In genomic region chr2:132488491-132488890, GRCh38 we compare ENCODE assay signal across 28 cellular contexts.
DNase-seq lines count a peak whose midpoint lies in the region; ATAC-seq and TF ChIP-seq lines count a peak whose summit lies in the region.
"Had no signal": no experiment of that assay in that cellular context is flagged by ENCODE, and none has a peak within 500 bp of the region (broad histone marks: within the 10 kb centered on the region; RNA-seq: fewer than 3 reads in every experiment).

No MANE protein-coding gene starts in this region.

- intact Hi-C loops in esophagus muscularis mucosa (cut with DNase I) = no loop called here

- TF ChIP-seq EP300 in esophagus muscularis mucosa (IDR thresholded peaks at IDR 0.05) = no peak

- no peak for TF ChIP-seq CTCF in esophagus muscularis mucosa (IDR thresholded peaks at IDR 0.05)

- no peak overlapping the region for H3K4me3 ChIP-seq in esophagus muscularis mucosa
- H3K4me3 ChIP-seq: A549; BLaER1; BLaER1 treated with 17β-estradiol and CSF1 and Interleukin-3, amounts not matched to agents 10 nM and 100 nM had no signal

- H3K36me3 ChIP-seq in esophagus muscularis mucosa = no peaks in the 10 kb centered on the region
- H3K36me3 ChIP-seq: BE2C; BLaER1; BLaER1 treated with 17β-estradiol and CSF1 and Interleukin-3, amounts not matched to agents 10 nM and 100 nM had no signal

- H3K9me3 Mint-ChIP-seq in stimulated activated naive CD8-positive, alpha-beta T cell treated with anti-CD3 and anti-CD28 coated beads, Interleukin-15, amount 100 ng/mL, for 72 hours = peaks cover 0 to 12% of the 10 kb centered on the region in 2 donors

- peak; percentile 14 for ATAC-seq in stimulated activated naive CD8-positive, alpha-beta T cell treated with anti-CD3 and anti-CD28 coated beads, Interleukin-15, Interleukin-2, amounts not matched to agents 100 U/mL and 50 U/mL, for 24 hours
- no peak for ATAC-seq in stimulated activated naive CD8-positive, alpha-beta T cell treated with anti-CD3 and anti-CD28 coated beads, Interleukin-15, amount 100 ng/mL, for 72 hours
- no peak for ATAC-seq in GM21576 (IDR thresholded peaks at IDR 0.05; ENCODE audit: unreplicated experiment)
- ATAC-seq: A549; CD8-positive, alpha-beta T cell had no signal

- H3K4me3 Mint-ChIP-seq in stimulated activated naive CD8-positive, alpha-beta T cell treated with anti-CD3 and anti-CD28 coated beads, Interleukin-15, amount 100 ng/mL, for 72 hours = no peak overlapping the region
- H3K4me3 Mint-ChIP-seq: B cell; CD14-positive monocyte; CD4-positive, alpha-beta memory T cell; CD4-positive, alpha-beta T cell; CD4-positive, CD25-positive, alpha-beta regulatory T cell; CD8-positive, alpha-beta memory T cell; CD8-positive, alpha-beta T cell had no signal

- H3K27ac ChIP-seq in esophagus muscularis mucosa (replicated peaks in 1 of 4) = no peak overlapping the region
- H3K27ac ChIP-seq: 22Rv1; A549; BLaER1; BLaER1 treated with 17β-estradiol and CSF1 and Interleukin-3, amounts not matched to agents 10 nM and 100 nM; C4-2B had no signal

- no peak overlapping the region for H3K27ac Mint-ChIP-seq in stimulated activated naive CD8-positive, alpha-beta T cell treated with anti-CD3 and anti-CD28 coated beads, Interleukin-15, amount 100 ng/mL, for 72 hours
- H3K27ac Mint-ChIP-seq: B cell; CD14-positive monocyte; CD4-positive, alpha-beta memory T cell; CD4-positive, alpha-beta T cell; CD4-positive, CD25-positive, alpha-beta regulatory T cell; CD8-positive, alpha-beta memory T cell; CD8-positive, alpha-beta T cell had no signal

- peaks cover 19% of the 10 kb centered on the region for H3K27me3 Mint-ChIP-seq in stimulated activated naive CD8-positive, alpha-beta T cell treated with anti-CD3 and anti-CD28 coated beads, Interleukin-15, amount 100 ng/mL, for 72 hours
- H3K27me3 Mint-ChIP-seq: CD4-positive, alpha-beta memory T cell; CD4-positive, alpha-beta T cell; CD4-positive, CD25-positive, alpha-beta regulatory T cell had no signal

- DNase-seq in stimulated activated naive CD8-positive, alpha-beta T cell treated with anti-CD3 and anti-CD28 coated beads, Interleukin-15, Interleukin-2, amounts not matched to agents 100 U/mL and 50 U/mL, for 24 hours = no peak
- DNase-seq in stimulated activated naive CD8-positive, alpha-beta T cell treated with anti-CD3 and anti-CD28 coated beads, Interleukin-15, amount 100 ng/mL, for 72 hours = no peak
- peak; percentile 91 for DNase-seq in esophagus muscularis mucosa (ENCODE audit: extremely low spot score)
- DNase-seq: 8988T; AML-193; BE2C; Calu3; CD4-positive, alpha-beta memory T cell; CD4-positive, alpha-beta T cell; CD4-positive, CD25-positive, alpha-beta regulatory T cell; CD8-positive, alpha-beta memory T cell; CD8-positive, alpha-beta T cell; COR-L47; DMS 273 treated with DMSO at 0.1 percent for 48 hours; DMS153; DMS53; DMS79; DMS79 treated with DMSO at 0.1 percent for 48 hours; EL had no signal

- no peaks in the 10 kb centered on the region for H3K4me1 Mint-ChIP-seq in stimulated activated naive CD8-positive, alpha-beta T cell treated with anti-CD3 and anti-CD28 coated beads, Interleukin-15, amount 100 ng/mL, for 72 hours
- H3K4me1 Mint-ChIP-seq: B cell; CD14-positive monocyte; CD4-positive, alpha-beta memory T cell; CD4-positive, CD25-positive, alpha-beta regulatory T cell; CD8-positive, alpha-beta memory T cell had no signal

- no peaks in the 10 kb centered on the region for H3K4me1 ChIP-seq in esophagus muscularis mucosa
- H3K4me1 ChIP-seq: A549; BE2C; BLaER1; BLaER1 treated with 17β-estradiol and CSF1 and Interleukin-3, amounts not matched to agents 10 nM and 100 nM; Caco-2 had no signal

- TF ChIP-seq POLR2A in esophagus muscularis mucosa (IDR thresholded peaks at IDR 0.05; ENCODE audit: low read depth) = no peak

- H3K27me3 ChIP-seq in esophagus muscularis mucosa = peaks cover 0 to 17% (median 2%) of the 10 kb centered on the region in 4 donors
- H3K27me3 ChIP-seq: BE2C; BLaER1; BLaER1 treated with 17β-estradiol and CSF1 and Interleukin-3, amounts not matched to agents 10 nM and 100 nM had no signal

- H3K9me3 ChIP-seq in esophagus muscularis mucosa = no peaks in the 10 kb centered on the region
- H3K9me3 ChIP-seq: BE2C, BLaER1, Caco-2 had no signal

- WGBS in esophagus muscularis mucosa = 85% methylated on average over 6 of the region's 6 CpGs
